Comparison of ENCODE assay signal across 9 cellular contexts in the genomic region with DNA sequence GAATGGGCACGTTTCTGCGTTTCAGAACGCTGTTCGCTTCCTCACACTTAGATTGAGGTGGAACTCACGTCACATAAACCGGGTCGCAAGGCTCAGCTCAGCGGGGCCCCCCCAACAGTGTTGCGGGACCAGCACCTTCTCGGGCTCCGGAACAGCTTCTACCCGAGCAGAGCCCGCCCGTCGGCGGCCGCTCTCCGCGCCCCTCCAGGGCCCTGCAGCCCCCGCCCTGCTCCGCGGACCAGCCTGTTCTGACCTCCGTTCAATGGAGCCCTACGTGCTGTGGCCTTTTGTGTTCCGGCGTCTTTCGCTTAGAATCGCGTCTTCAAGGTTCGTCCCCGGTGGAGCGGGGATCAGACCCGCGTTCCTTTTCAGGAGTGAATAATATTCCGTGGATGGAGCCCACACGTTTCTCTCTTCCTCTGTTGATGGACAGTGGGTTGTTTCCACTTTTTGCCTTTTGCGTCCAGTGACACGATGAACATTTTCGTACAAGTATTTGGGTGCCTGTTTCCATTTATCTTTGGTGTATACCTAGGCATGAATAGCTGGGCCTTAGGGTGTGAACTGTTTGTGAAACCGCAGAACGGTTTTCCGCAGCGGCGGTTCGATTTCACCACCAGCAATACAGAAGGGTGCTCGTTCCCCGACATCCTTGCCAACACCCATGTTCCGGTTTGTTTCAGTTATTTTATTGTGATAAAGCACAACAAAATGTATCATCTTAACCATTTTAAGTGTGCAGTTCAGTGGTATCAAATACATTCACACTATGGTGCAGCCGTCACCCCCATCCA. TPM values are rescaled to one million over a fixed set of nuclear protein-coding genes. Genes with fewer than 3 reads are reported as not detected.
DNase-seq lines count a peak whose midpoint lies in the region; ATAC-seq and TF ChIP-seq lines count a peak whose summit lies in the region.
"Had no signal": no experiment of that assay in that cellular context is flagged by ENCODE, and none has a peak within 500 bp of the region (broad histone marks: within the 10 kb centered on the region; RNA-seq: fewer than 3 reads in every experiment).

No MANE protein-coding gene starts in this region.

- H3K36me3 ChIP-seq in HCT116 (ENCODE audit: control insufficient read depth in 1 of 2, insufficient read depth in 2 of 2, low read length in 2 of 2) (no peaks in the 10 kb centered on the region), neural progenitor cell (no peaks in the 10 kb centered on the region), MM.1S (replicated peaks; ENCODE audit: insufficient read depth, low read length) (no peaks in the 10 kb centered on the region)

- no peak for ATAC-seq in CD4-positive, alpha-beta T cell (ENCODE audit: poor library complexity)
- ATAC-seq in HCT116 (no peak), HG03457 (IDR thresholded peaks at IDR 0.05; ENCODE audit: unreplicated experiment) (no peak), HG02642 (IDR thresholded peaks at IDR 0.05; ENCODE audit: poor library complexity, unreplicated experiment) (no peak), HG03045 (IDR thresholded peaks at IDR 0.05; ENCODE audit: unreplicated experiment) (no peak)
- ATAC-seq in effector memory CD8-positive, alpha-beta T cell (replicated peaks): no peak

- H3K4me3 Mint-ChIP-seq in CD4-positive, alpha-beta T cell: peak overlapping the region; percentile 68
- peak overlapping the region; percentile 58 to 67 for H3K4me3 Mint-ChIP-seq in effector memory CD8-positive, alpha-beta T cell
- H3K4me3 Mint-ChIP-seq in neural progenitor cell: peak overlapping the region; percentile 79

- peak overlapping the region; percentile 4 for H3K27ac Mint-ChIP-seq in CD4-positive, alpha-beta T cell
- H3K27ac Mint-ChIP-seq in effector memory CD8-positive, alpha-beta T cell: no peak overlapping the region
- no peak overlapping the region for H3K27ac Mint-ChIP-seq in neural progenitor cell

- H4K20me1 ChIP-seq in HCT116 (ENCODE audit: insufficient read depth) (no peaks in the 10 kb centered on the region), neural progenitor cell (ENCODE audit: low read depth) (peaks cover 19% of the 10 kb centered on the region), MM.1S (ENCODE audit: insufficient read depth, low read length) (no peaks in the 10 kb centered on the region)

- TSS peak; percentile 53 for BruUV-seq in HCT116 (replicated peaks; lab: Mats Ljungman, UMichigan)

- H2AFZ ChIP-seq in HCT116 (ENCODE audit: low read depth, low read length, poor library complexity, severe bottlenecking): no peak overlapping the region
- no peak overlapping the region for H2AFZ ChIP-seq in neural progenitor cell (replicated peaks)
- no peak overlapping the region for H2AFZ ChIP-seq in MM.1S (ENCODE audit: low read length)

- peak overlapping the region; percentile 45 to 53 for H3K4me3 ChIP-seq in HCT116 (replicated peaks in 1 of 2; ENCODE audit: low read depth in 1 of 2, low read length in 2 of 2)
- peak overlapping the region; percentile 38 for H3K4me3 ChIP-seq in neural progenitor cell
- no peak overlapping the region for H3K4me3 ChIP-seq in MM.1S (ENCODE audit: low read length)

- TF ChIP-seq CTCF in CD4-positive, alpha-beta T cell (IDR thresholded peaks at IDR 0.05): no peak
- TF ChIP-seq CTCF in HCT116 (IDR thresholded peaks at IDR 0.05 in 2 of 3, conservative IDR thresholded peaks at IDR 0.05 in 1 of 3; ENCODE audit: borderline replicate concordance in 1 of 3, insufficient read depth in 1 of 3, low read depth in 2 of 3, low read length in 2 of 3): no peak
- no peak for TF ChIP-seq CTCF in neural progenitor cell (IDR thresholded peaks at IDR 0.05)
- TF ChIP-seq CTCF in MM.1S (IDR thresholded peaks at IDR 0.05; ENCODE audit: low read length): no peak

- no peak for DNase-seq in CD4-positive, alpha-beta T cell
- no peak for DNase-seq in HCT116 (ENCODE audit: low read depth, low spot score)
- DNase-seq in effector memory CD8-positive, alpha-beta T cell: no peak
- DNase-seq in neural progenitor cell (ENCODE audit: low spot score): peak; percentile 42
- no peak for DNase-seq in MM.1S

- RAD21 ChIA-PET in HCT116 (lab: Charles Lee; ENCODE audit: low non-redundant PET in 1 of 2, low total read pairs in 2 of 2, uncharacterized antibody in 2 of 2, unreplicated experiment in 2 of 2): interaction anchor here in 1 of 2 experiments (1.5 kb wide), 1 partner anchor 10 kb away, joined by 8 read pairs; no protein-coding TSS in a partner anchor

- peak overlapping the region; percentile 68 for H3K4me2 ChIP-seq in HCT116 (ENCODE audit: low read length)
- H3K4me2 ChIP-seq in neural progenitor cell: peak overlapping the region; percentile 65
- H3K4me2 ChIP-seq in MM.1S (ENCODE audit: low read depth, low read length): no peak overlapping the region

- no peaks in the 10 kb centered on the region for H3K9me3 Mint-ChIP-seq in CD4-positive, alpha-beta T cell
- H3K9me3 Mint-ChIP-seq in effector memory CD8-positive, alpha-beta T cell: no peaks in the 10 kb centered on the region
- peaks cover 9% of the 10 kb centered on the region for H3K9me3 Mint-ChIP-seq in neural progenitor cell

- TF ChIP-seq RAD21 in HCT116 (IDR thresholded peaks at IDR 0.05; ENCODE audit: low read depth): no peak

- peaks cover 49% of the 10 kb centered on the region for H3K27me3 ChIP-seq in CD4-positive, alpha-beta T cell (ENCODE audit: control insufficient read depth, insufficient read depth, low read length)
- H3K27me3 ChIP-seq in HCT116 (ENCODE audit: insufficient read depth, low read length) (no peaks in the 10 kb centered on the region), neural progenitor cell (peaks cover 92% of the 10 kb centered on the region), MM.1S (replicated peaks; ENCODE audit: insufficient read depth, low read length) (no peaks in the 10 kb centered on the region; the same call in 1 of the 2 replicates)

- H3K27ac ChIP-seq in CD4-positive, alpha-beta T cell (ENCODE audit: low read depth, low read length): no peak overlapping the region
- H3K27ac ChIP-seq in HCT116 (ENCODE audit: low read depth, low read length) (no peak overlapping the region), neural progenitor cell (no peak overlapping the region), MM.1S (ENCODE audit: low read length) (no peak overlapping the region)

- peaks cover 15% of the 10 kb centered on the region for H3K4me1 Mint-ChIP-seq in CD4-positive, alpha-beta T cell (ENCODE audit: low read depth)
- H3K4me1 Mint-ChIP-seq in effector memory CD8-positive, alpha-beta T cell (ENCODE audit: low read depth in 2 of 2): peaks cover 0 to 2% of the 10 kb centered on the region in 2 donors
- H3K4me1 Mint-ChIP-seq in neural progenitor cell: peaks cover 10% of the 10 kb centered on the region

- no peaks in the 10 kb centered on the region for H3K36me3 Mint-ChIP-seq in CD4-positive, alpha-beta T cell (ENCODE audit: low read depth)
- H3K36me3 Mint-ChIP-seq in effector memory CD8-positive, alpha-beta T cell (ENCODE audit: insufficient read depth): no peaks in the 10 kb centered on the region
- no peaks in the 10 kb centered on the region for H3K36me3 Mint-ChIP-seq in neural progenitor cell

- no peaks in the 10 kb centered on the region for H3K79me2 ChIP-seq in HCT116 (ENCODE audit: insufficient read depth, low read length)
- H3K79me2 ChIP-seq in neural progenitor cell (ENCODE audit: low read depth): no peaks in the 10 kb centered on the region
- H3K79me2 ChIP-seq in MM.1S (ENCODE audit: low read length): no peaks in the 10 kb centered on the region

- H3F3A ChIP-seq in neural progenitor cell (ENCODE audit: low read depth) (peaks cover 17% of the 10 kb centered on the region), MM.1S (ENCODE audit: insufficient read depth, low read length) (no peaks in the 10 kb centered on the region)

- H3K9ac ChIP-seq in HCT116 (ENCODE audit: low read length): peak overlapping the region; percentile 38
- no peak overlapping the region for H3K9ac ChIP-seq in neural progenitor cell
- H3K9ac ChIP-seq in MM.1S (ENCODE audit: low read length): no peak overlapping the region

- H3K9me2 ChIP-seq in HCT116 (ENCODE audit: insufficient read depth) (no peaks in the 10 kb centered on the region), MM.1S (replicated peaks; ENCODE audit: insufficient read depth, low read length) (no peaks in the 10 kb centered on the region)

- TF ChIP-seq POLR2A in HCT116 (IDR thresholded peaks at IDR 0.05; ENCODE audit: borderline replicate concordance, extremely low read depth, insufficient read depth, insufficient read length): no peak

- CTCF ChIA-PET in CD4-positive, alpha-beta T cell (lab: Charles Lee): no interaction called here
- CTCF ChIA-PET in HCT116 (lab: Charles Lee): no interaction called here

- POLR2A ChIA-PET in CD4-positive, alpha-beta T cell (lab: Charles Lee): interaction anchor here (1.1 kb wide), 1 partner anchor 10 kb away, joined by 4 read pairs; no protein-coding TSS in a partner anchor
- POLR2A ChIA-PET in HCT116 (lab: Charles Lee): interaction anchor here (1.5 kb wide), 1 partner anchor 10 kb away, joined by 11 read pairs; no protein-coding TSS in a partner anchor

- peaks cover 5 to 22% of the 10 kb centered on the region in 2 experiments for H3K4me1 ChIP-seq in HCT116 (ENCODE audit: control insufficient read depth in 1 of 2, insufficient read depth in 2 of 2, low read length in 2 of 2)
- peaks cover 10% of the 10 kb centered on the region for H3K4me1 ChIP-seq in neural progenitor cell
- H3K4me1 ChIP-seq in MM.1S (ENCODE audit: low read length): no peaks in the 10 kb centered on the region

- H3K27me3 Mint-ChIP-seq in CD4-positive, alpha-beta T cell: peaks cover 60% of the 10 kb centered on the region
- H3K27me3 Mint-ChIP-seq in effector memory CD8-positive, alpha-beta T cell: peaks cover 47 to 74% of the 10 kb centered on the region in 2 donors
- peaks cover 36% of the 10 kb centered on the region for H3K27me3 Mint-ChIP-seq in neural progenitor cell (ENCODE audit: insufficient read depth, low read depth)

- no peaks in the 10 kb centered on the region for H3K9me3 ChIP-seq in CD4-positive, alpha-beta T cell (ENCODE audit: control insufficient read depth, low read length)
- H3K9me3 ChIP-seq in HCT116 (ENCODE audit: control insufficient read depth in 1 of 2, insufficient read depth in 1 of 2, low read depth in 1 of 2, low read length in 2 of 2) (no peaks in the 10 kb centered on the region), neural progenitor cell (ENCODE audit: low read depth) (no peaks in the 10 kb centered on the region), MM.1S (replicated peaks; ENCODE audit: insufficient read depth, low read length) (no peaks in the 10 kb centered on the region)

- intact Hi-C loops in CD4-positive, alpha-beta T cell (cut with DNase I, micrococcal nuclease): no loop called here
- intact Hi-C loops in HCT116 (cut with micrococcal nuclease): no loop called here

TF ChIP-seq in HCT116, 20 proteins besides CTCF, POLR2A, EP300 and RAD21 (continues in another document):
- no peak for TF ChIP-seq TCF7L2 (IDR thresholded peaks at IDR 0.05; ENCODE audit: borderline replicate concordance, extremely low read depth, insufficient read depth, insufficient read length)

RNA-seq across cellular contexts. Expression of a gene that starts 2.3 kb away (rescaled TPM):
- 1 to 10 TPM; 2.1 to 2.9 TPM for total RNA-seq in CD4-positive, alpha-beta T cell
- 53.7 TPM for total RNA-seq in HCT116 (2021; ENCODE audit: unreplicated experiment)
- 33.6 and 34.3 TPM in 2 replicates for polyA plus RNA-seq in HCT116 (2012)
- total RNA-seq in neural progenitor cell (ENCODE audit: low replicate concordance): 0.87 TPM in 1 of 2 replicates, not detected in the other
- total RNA-seq: occipital lobe had no signal

RNA-seq across cellular contexts. Expression of a gene that starts 14.9 kb away (rescaled TPM):
- 1 to 10 TPM; 4.0 to 6.7 TPM for total RNA-seq in CD4-positive, alpha-beta T cell
- total RNA-seq in HCT116 (2021; ENCODE audit: unreplicated experiment) (19.5 TPM), neural progenitor cell (ENCODE audit: low replicate concordance) (21.5 and 26.1 TPM in 2 replicates)
- polyA plus RNA-seq in HCT116 (2012): 8.8 and 9.6 TPM in 2 replicates

RNA-seq across cellular contexts. Expression of a gene that starts 31.1 kb away (rescaled TPM):
- total RNA-seq in CD4-positive, alpha-beta T cell: not detected
- total RNA-seq in HCT116 (2021; ENCODE audit: unreplicated experiment) (3.8 TPM), neural progenitor cell (ENCODE audit: low replicate concordance) (not detected in 2 replicates)
- polyA plus RNA-seq in HCT116 (2012): 1.7 and 2.3 TPM in 2 replicates

Comparison
In these comparisons a context has a peak if more than half of its experiments do, and no peak if none do; other contexts are left out.
1. RNA of a gene that starts 2.3 kb away (total RNA-seq): 53.7 TPM in HCT116 (single experiment); 2.1 to 2.9 TPM in CD4-positive, alpha-beta T cell and 0.87 TPM in neural progenitor cell; every median in the first group is over 10 times any median in the second.
2. Peak in every context shown above with its lines, with median percentiles within 50 percentile points of each other: H3K4me3 Mint-ChIP-seq.